19 cellular contexts compared by ENCODE assay signal in the genomic region with DNA sequence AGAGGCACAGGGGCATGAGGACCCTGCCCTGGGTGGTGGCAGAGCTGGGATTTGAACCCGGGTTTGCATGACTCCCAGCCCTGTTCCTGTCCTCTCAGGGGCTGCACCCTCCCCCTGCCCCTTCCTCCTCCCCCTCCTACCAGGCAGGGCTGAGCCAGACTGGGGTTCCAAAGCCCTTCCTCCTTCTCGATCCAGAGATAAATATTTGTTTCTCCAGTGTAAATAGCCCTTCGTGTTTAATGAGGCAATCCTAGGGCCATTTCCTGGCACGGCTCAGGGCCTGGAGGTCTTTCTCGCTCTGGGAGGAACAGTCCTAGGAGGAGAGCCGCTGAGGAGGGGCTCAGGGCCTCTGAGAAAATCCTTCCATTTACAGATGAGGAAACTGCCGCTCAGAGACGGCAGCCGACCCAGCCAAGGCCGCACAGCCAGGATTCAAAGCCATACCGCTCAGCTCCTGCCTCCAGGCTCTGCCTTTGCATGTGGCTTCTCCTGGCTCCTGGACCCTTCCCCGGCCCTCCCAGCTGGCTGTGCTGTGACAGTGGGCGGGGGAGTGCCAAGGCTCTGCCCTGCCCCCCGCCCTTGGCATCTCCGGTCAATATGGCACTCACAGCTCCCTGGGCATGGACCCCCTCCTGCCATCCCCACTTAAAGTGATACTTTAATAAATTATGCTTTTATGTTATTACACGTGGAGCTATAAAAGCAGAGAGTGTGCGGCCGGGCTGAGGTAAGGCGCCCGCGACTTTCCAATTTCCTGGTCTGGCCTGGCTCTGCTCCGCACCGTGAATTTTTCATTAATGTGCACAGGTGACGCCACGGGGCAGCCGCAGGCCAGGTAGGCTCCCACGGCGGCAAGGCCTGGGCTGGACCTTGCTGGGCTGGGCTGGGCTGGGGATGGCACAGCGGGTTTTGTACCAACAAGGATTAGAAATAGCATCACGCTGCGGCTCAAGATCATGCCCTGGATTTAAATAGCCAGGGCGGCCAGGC.
DNase-seq lines count a peak whose midpoint lies in the region; ATAC-seq and FAIRE-seq lines count a peak whose summit lies in the region.
"Had no signal": no experiment of that assay in that cellular context is flagged by ENCODE, and none has a peak within 500 bp of the region (broad histone marks: within the 10 kb centered on the region; RNA-seq: fewer than 3 reads in every experiment).

No MANE protein-coding gene starts in this region.

- H3K27me3 ChIP-seq in small intestine (ENCODE audit: control insufficient read depth in 2 of 2, insufficient read depth in 2 of 2, low read length in 2 of 2): no peaks in the 10 kb centered on the region
- H3K27me3 ChIP-seq: adrenal gland; BLaER1 treated with 17β-estradiol and CSF1 and Interleukin-3, amounts not matched to agents 10 nM and 100 nM had no signal

- H3K9me3 ChIP-seq in small intestine (ENCODE audit: control insufficient read depth, low read depth): no peaks in the 10 kb centered on the region
- H3K9me3 ChIP-seq: adrenal gland; BLaER1 treated with 17β-estradiol and CSF1 and Interleukin-3, amounts not matched to agents 10 nM and 100 nM had no signal

- FAIRE-seq in small intestine (lab: Jason Lieb, UNC): no peak

- peak overlapping the region in 1 of 2 donors; percentile 93 for H3K27ac ChIP-seq in small intestine (ENCODE audit: low read depth in 1 of 2, low read length in 1 of 2)
- H3K27ac ChIP-seq: BLaER1 treated with 17β-estradiol and CSF1 and Interleukin-3, amounts not matched to agents 10 nM and 100 nM had no signal

- DNase-seq in NCI-H1417 (lab: John Stamatoyannopoulos, UW) (peak in 2 of 3 experiments; percentile 71 to 89), NCI-H1417 treated with DMSO at 0.1 percent for 48 hours (lab: John Stamatoyannopoulos, UW) (no peak), NCI-H69 (lab: John Stamatoyannopoulos, UW) (peak; percentile 82), left colon (peak; percentile 57 to 63), small intestine (peak; percentile 38), KBM-7 (no peak), anterior cingulate cortex (lab: John Stamatoyannopoulos, UW) (no peak)
- DNase-seq: 8988T; adrenal gland; central memory CD4-positive, alpha-beta T cell; hippocampal formation; NCI-H2107; NK-92 treated with Interleukin-12 subunit alpha and Interleukin-12 subunit beta, amount 100 ng/mL, for 24 hours; SIG-M5; T-helper 2 cell had no signal

- no peak overlapping the region for H3K4me3 ChIP-seq in small intestine (ENCODE audit: low read depth in 1 of 2, low read length in 2 of 2)
- H3K4me3 ChIP-seq: adrenal gland; BLaER1 treated with 17β-estradiol and CSF1 and Interleukin-3, amounts not matched to agents 10 nM and 100 nM had no signal

- H3K4me1 ChIP-seq in small intestine (ENCODE audit: control insufficient read depth in 2 of 2, insufficient read depth in 1 of 2, low read depth in 1 of 2, low read length in 1 of 2): peaks cover 0 to 4% of the 10 kb centered on the region in 2 donors
- H3K4me1 ChIP-seq: adrenal gland had no signal

- H3K36me3 ChIP-seq in small intestine (ENCODE audit: control insufficient read depth in 2 of 2, insufficient read depth in 2 of 2, low read length in 2 of 2): no peaks in the 10 kb centered on the region
- H3K36me3 ChIP-seq: adrenal gland; BLaER1 treated with 17β-estradiol and CSF1 and Interleukin-3, amounts not matched to agents 10 nM and 100 nM had no signal

- intact Hi-C loops in left colon (cut with DNase I, micrococcal nuclease): no loop called here

- 66 to 76% (median 70%) methylated on average over 32 of the region's 32 CpGs for WGBS in small intestine, 3 donors

- in situ Hi-C loops in KBM-7 (cut with MboI; ENCODE audit: low pct_unique_long_range_greater_than_20kb, low sequenced_read_pairs): no loop called here

- ATAC-seq in left colon (peak; percentile 73), GM21423 (IDR thresholded peaks at IDR 0.05; ENCODE audit: unreplicated experiment) (no peak)
- ATAC-seq: activated T-helper 17 cell treated with anti-CD3 and anti-CD28 coated beads, Interleukin-2, amount 50 U/mL, for 72 hours; stimulated activated effector memory CD8-positive, alpha-beta T cell treated with anti-CD3 and anti-CD28 coated beads, Interleukin-12 subunit alpha, Interleukin-12 subunit beta, amount 100 ng/mL, for 72 hours had no signal

Comparison
In these comparisons a context has a peak if more than half of its experiments do, and no peak if none do; other contexts are left out.
1. DNase-seq: peak in NCI-H1417 (2 of 3), NCI-H69 (single experiment), left colon (2 of 2) and small intestine (single experiment); none in NCI-H1417 treated with DMSO at 0.1 percent for 48 hours (single experiment), KBM-7 (single experiment) and anterior cingulate cortex (0 of 58).